In the genomic region with DNA sequence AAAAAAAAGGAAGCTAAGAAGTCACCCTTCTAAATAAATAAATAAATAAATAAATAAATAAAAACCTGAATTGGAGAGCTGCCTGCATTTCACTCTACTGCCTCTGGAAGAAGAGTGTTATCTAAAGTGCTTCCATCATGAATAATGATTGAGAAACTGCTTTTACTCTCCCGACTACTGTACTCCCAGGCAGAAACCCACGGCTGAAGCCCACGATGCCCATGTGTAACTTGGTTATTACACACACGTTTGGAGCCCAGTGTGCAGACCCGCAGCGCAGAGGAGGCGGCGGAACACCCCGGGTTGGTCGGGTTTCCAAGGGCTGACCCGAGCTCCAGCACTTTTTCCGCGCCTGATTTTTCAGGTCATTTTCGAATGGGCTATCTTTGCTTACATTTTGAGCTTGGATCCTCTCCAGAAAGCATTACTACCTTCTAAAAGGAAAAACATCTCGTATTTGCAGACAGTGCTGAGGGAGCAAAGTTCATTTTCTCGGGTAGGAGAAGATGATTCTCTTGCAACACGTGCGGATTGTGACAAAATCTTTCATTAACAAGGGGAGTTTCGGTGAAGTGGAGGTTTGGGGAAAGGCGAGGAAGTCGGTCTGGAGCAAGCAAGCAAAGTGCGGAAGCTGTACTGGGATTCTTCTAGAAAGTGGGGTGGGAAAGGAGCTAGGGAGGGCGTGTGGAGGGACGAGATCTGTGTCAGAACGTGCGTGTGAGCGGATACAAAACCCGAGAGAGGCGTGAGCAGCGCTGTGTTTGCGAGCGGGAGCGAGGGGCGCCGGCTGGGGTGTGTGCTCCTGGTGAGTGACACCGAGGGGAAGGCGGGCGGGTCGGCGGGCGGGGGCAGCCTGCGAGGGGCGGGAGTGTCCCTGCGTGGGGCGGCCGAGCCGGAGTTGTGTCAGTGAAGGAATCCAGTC, we compare ENCODE assay signal across 8 cellular contexts. TPM values are rescaled to one million over a fixed set of nuclear protein-coding genes. Genes with fewer than 3 reads are reported as not detected.
A peak's percentile ranks its signal among the peaks of the same experiment; 100 is the strongest.
DNase-seq lines count a peak whose midpoint lies in the region; ATAC-seq and TF ChIP-seq lines count a peak whose summit lies in the region.

A gene with protein sequence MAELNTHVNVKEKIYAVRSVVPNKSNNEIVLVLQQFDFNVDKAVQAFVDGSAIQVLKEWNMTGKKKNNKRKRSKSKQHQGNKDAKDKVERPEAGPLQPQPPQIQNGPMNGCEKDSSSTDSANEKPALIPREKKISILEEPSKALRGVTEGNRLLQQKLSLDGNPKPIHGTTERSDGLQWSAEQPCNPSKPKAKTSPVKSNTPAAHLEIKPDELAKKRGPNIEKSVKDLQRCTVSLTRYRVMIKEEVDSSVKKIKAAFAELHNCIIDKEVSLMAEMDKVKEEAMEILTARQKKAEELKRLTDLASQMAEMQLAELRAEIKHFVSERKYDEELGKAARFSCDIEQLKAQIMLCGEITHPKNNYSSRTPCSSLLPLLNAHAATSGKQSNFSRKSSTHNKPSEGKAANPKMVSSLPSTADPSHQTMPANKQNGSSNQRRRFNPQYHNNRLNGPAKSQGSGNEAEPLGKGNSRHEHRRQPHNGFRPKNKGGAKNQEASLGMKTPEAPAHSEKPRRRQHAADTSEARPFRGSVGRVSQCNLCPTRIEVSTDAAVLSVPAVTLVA (plus strand): TSS at position 897 of the 922 bp plus-strand sequence. CDS start 82,552 bp downstream, outside the sequence.

- no peaks in the 10 kb centered on the region for H3K36me3 ChIP-seq in Peyer's patch

- H3K9me3 ChIP-seq in Peyer's patch = no peaks in the 10 kb centered on the region

- peak; percentile 24 for TF ChIP-seq POLR2A in GM19193 (IDR thresholded peaks at IDR 0.05; ENCODE audit: extremely low read depth, insufficient read depth, insufficient read length)
- peak in 1 of 2 donors; percentile 60 for TF ChIP-seq POLR2A in Peyer's patch (IDR thresholded peaks at IDR 0.05)

- TF ChIP-seq CTCF in AG10803 (conservative IDR thresholded peaks at IDR 0.05; ENCODE audit: low read length) = 0 out of 2 replicates have a peak, but pooled peaks have one; percentile 17
- TF ChIP-seq CTCF in Peyer's patch (IDR thresholded peaks at IDR 0.05) = peak in 3 of 6 experiments; percentile 30 to 47 (median 37)

- ATAC-seq in HG03354 (IDR thresholded peaks at IDR 0.05; ENCODE audit: poor library complexity, severe bottlenecking, unreplicated experiment) = peak; percentile 71

- H3K27me3 ChIP-seq in Peyer's patch = no peaks in the 10 kb centered on the region

- peak within 1 kb of the TSS; percentile 78 to 98 (median 90) for H3K27ac ChIP-seq in Peyer's patch

- peak; percentile 88 for DNase-seq in AG10803 (ENCODE audit: low read depth)
- peak; percentile 33 to 85 (median 83) for DNase-seq in Peyer's patch
- peak; percentile 13 to 19 for DNase-seq in activated T-helper 1 cell treated with anti-CD3 and anti-CD28 coated beads, Interleukin-2, amount 50 U/mL, for 16 hours (ENCODE audit: low read depth in 1 of 2, low spot score in 1 of 2)
- DNase-seq in fibroblast of gingiva (ENCODE audit: low read depth) = peak; percentile 87
- peak; percentile 94 for DNase-seq in myocyte (ENCODE audit: low read depth)
- DNase-seq in stimulated activated naive CD4-positive, alpha-beta T cell treated with Interleukin-2 at 50 U/mL for 16 hours (lab: John Stamatoyannopoulos, UW) = peak; percentile 56

- H3K4me1 ChIP-seq in Peyer's patch = peaks cover 0 to 19% (median 2%) of the 10 kb centered on the region in 4 donors

- peak within 1 kb of the TSS; percentile 80 for H3K4me3 ChIP-seq in AG10803 (ENCODE audit: low read length)
- peak within 1 kb of the TSS; percentile 65 to 94 (median 72) for H3K4me3 ChIP-seq in Peyer's patch

RNA-seq across cellular contexts. Expression of the gene that starts here (rescaled TPM):
- total RNA-seq in Peyer's patch = 100 to 1,000 TPM in 3 of 4 donors, 10 to 100 TPM in 1; 99.0 to 142 (median 124) TPM
- 491 and 570 TPM in 2 replicates for total RNA-seq in myocyte
- polyA plus RNA-seq in myocyte (2012) = 166 TPM

Comparison
In these comparisons a context has a peak if more than half of its experiments do, and no peak if none do; other contexts are left out.
1. Peak in every context shown above with its lines: DNase-seq, ATAC-seq, H3K4me3 ChIP-seq and H3K27ac ChIP-seq.
2. DNase-seq: peak in every context shown above with its lines; median percentile 94 in myocyte; 88 in AG10803; 87 in fibroblast of gingiva; 83 in Peyer's patch; 56 in stimulated activated naive CD4-positive, alpha-beta T cell treated with Interleukin-2 at 50 U/mL for 16 hours; 16 in activated T-helper 1 cell treated with anti-CD3 and anti-CD28 coated beads, Interleukin-2, amount 50 U/mL, for 16 hours.